1 cellular context compared by ENCODE assay signal in the genomic region with DNA sequence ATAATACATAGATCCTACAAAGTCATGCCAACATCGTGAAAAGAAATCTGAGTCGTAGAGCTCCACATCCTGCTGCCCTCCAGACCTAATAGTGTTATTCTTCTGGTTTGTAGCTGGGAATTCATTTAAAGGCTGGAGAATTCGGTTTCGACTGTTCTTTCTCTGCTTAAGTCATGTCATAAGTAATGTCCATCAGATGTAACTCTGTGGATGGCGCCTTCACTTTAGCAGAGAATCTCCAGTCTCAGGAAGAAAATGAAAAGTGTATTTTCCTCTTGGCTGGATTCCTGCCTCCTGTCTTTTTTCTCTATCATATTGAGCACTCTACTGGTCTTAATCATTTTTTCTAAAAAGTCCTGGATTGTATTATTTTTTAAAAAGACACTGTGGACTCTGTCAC.
TF ChIP-seq lines count a peak whose summit lies in the region.

No MANE protein-coding gene starts in this region.

TF ChIP-seq in IMR-90, 13 proteins besides CTCF, POLR2A, EP300 and RAD21:
- TF ChIP-seq MAZ (IDR thresholded peaks at IDR 0.05; ENCODE audit: borderline replicate concordance, low read depth, low read length) (no peak), CEBPB (IDR thresholded peaks at IDR 0.05; ENCODE audit: low read depth, low read length) (no peak), NFE2L2 (IDR thresholded peaks at IDR 0.05; ENCODE audit: low read depth, low read length) (no peak), RFX5 (IDR thresholded peaks at IDR 0.05; ENCODE audit: low read depth, low read length) (no peak)
TF ChIP-seq in IMR-90: peak in this region for 0.
